1 cellular context compared by ENCODE assay signal in the genomic region with DNA sequence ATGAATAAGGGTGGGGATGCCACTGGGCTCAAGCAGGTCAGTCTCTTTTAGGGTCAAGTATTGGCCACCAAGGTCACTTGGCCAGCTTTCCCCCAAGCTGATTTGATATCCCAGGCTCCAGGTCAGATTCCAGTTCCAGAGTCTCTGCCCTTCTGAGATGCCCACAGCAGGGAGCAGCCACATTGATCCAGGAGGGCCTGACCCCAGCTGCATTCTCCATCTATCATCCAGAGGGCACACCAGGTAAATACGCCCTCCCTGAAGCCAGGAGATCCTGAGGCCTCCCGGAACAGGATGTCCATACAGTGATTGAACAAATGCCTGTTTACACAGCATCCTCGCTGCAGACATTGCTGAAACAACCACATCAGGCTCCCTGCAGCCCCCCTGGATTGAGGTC.
TF ChIP-seq lines count a peak whose summit lies in the region.

No MANE protein-coding gene starts in this region.

TF ChIP-seq in HepG2, 621 proteins besides CTCF, POLR2A, EP300 and RAD21 (continued from another document):
- TF ChIP-seq RFX5 (IDR thresholded peaks at IDR 0.05; ENCODE audit: low read depth, low read length), result no peak
- TF ChIP-seq, protein P1, sequence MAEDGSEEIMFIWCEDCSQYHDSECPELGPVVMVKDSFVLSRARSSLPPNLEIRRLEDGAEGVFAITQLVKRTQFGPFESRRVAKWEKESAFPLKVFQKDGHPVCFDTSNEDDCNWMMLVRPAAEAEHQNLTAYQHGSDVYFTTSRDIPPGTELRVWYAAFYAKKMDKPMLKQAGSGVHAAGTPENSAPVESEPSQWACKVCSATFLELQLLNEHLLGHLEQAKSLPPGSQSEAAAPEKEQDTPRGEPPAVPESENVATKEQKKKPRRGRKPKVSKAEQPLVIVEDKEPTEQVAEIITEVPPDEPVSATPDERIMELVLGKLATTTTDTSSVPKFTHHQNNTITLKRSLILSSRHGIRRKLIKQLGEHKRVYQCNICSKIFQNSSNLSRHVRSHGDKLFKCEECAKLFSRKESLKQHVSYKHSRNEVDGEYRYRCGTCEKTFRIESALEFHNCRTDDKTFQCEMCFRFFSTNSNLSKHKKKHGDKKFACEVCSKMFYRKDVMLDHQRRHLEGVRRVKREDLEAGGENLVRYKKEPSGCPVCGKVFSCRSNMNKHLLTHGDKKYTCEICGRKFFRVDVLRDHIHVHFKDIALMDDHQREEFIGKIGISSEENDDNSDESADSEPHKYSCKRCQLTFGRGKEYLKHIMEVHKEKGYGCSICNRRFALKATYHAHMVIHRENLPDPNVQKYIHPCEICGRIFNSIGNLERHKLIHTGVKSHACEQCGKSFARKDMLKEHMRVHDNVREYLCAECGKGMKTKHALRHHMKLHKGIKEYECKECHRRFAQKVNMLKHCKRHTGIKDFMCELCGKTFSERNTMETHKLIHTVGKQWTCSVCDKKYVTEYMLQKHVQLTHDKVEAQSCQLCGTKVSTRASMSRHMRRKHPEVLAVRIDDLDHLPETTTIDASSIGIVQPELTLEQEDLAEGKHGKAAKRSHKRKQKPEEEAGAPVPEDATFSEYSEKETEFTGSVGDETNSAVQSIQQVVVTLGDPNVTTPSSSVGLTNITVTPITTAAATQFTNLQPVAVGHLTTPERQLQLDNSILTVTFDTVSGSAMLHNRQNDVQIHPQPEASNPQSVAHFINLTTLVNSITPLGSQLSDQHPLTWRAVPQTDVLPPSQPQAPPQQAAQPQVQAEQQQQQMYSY (CRISPR knock-in tag; IDR thresholded peaks at IDR 0.05), result peak; percentile 61; the same call in 1 of the 2 replicates
- TF ChIP-seq HDAC1 (CRISPR knock-in tag; IDR thresholded peaks at IDR 0.05), result no peak
